Comparison of ENCODE assay signal across 30 cellular contexts in the genomic region with DNA sequence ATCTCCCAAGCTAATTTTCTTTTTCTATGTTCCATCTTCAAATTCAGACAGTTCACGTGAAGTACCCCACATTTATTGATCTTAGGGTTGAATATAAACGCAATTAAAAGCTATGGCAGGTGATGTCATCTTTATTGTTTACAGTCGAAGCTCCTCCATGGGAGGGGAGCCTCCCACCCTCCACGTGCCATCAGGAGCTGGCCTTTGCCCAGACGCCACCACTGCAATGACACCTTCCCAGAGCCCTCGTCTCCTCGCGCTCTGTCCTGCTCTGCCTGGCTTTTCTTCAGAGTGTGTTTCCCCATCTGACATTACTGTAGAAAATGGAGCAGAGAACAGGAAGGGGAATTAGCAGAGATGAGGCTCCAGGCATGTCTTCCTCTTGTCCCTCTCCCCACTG. TPM values are rescaled to one million over a fixed set of nuclear protein-coding genes. Genes with fewer than 3 reads are reported as not detected.
"Had no signal": no experiment of that assay in that cellular context is flagged by ENCODE, and none has a peak within 500 bp of the region (broad histone marks: within the 10 kb centered on the region; RNA-seq: fewer than 3 reads in every experiment).

No MANE protein-coding gene starts in this region.

- H3K36me3 ChIP-seq: adrenal gland, gastrocnemius medialis, WERI-Rb-1 had no signal

- H3K27ac ChIP-seq: adrenal gland, body of pancreas, esophagus muscularis mucosa, foreskin keratinocyte, gastrocnemius medialis, WERI-Rb-1 had no signal

- H3K27me3 ChIP-seq: adrenal gland, body of pancreas, esophagus muscularis mucosa, foreskin keratinocyte, gastrocnemius medialis had no signal

- DNase-seq: activated B cell treated with CpG ODN at 0.5 μM for 24 hours; activated CD4-positive, alpha-beta T cell treated with anti-CD3 and anti-CD28 coated beads for 48 hours; activated CD4-positive, alpha-beta T cell treated with anti-CD3 and anti-CD28 coated beads, Interleukin-2, amount 50 U/mL, for 1 hour; activated CD4-positive, alpha-beta T cell treated with anti-CD3 and anti-CD28 coated beads, Interleukin-2, amount 50 U/mL, for 48 hours; activated CD8-positive, alpha-beta memory T cell treated with anti-CD3 and anti-CD28 coated beads for 24 hours; activated CD8-positive, alpha-beta T cell treated with anti-CD3 and anti-CD28 coated beads for 36 hours; activated effector memory CD4-positive, alpha-beta T cell treated with Interleukin-2 at 50 U/mL for 16 hours; activated naive CD4-positive, alpha-beta T cell treated with anti-CD3 and anti-CD28 coated beads for 36 hours; activated naive CD8-positive, alpha-beta T cell treated with anti-CD3 and anti-CD28 coated beads for 36 hours; activated naive CD8-positive, alpha-beta T cell treated with anti-CD3 and anti-CD28 coated beads, Interleukin-2, amount 50 U/mL, for 24 hours; activated T-cell treated with anti-CD3 and anti-CD28 coated beads, Interleukin-2, amount 50 U/mL, for 4 hours; adrenal gland; amygdala; aorta; body of pancreas; caudate nucleus; cortex of kidney; dermis blood vessel endothelial cell; effector CD4-positive, alpha-beta T cell; effector memory CD8-positive, alpha-beta T cell; erythroblast; foreskin keratinocyte; gastrocnemius medialis; glutamatergic neuron; T-helper 1 cell; T-helper 17 cell; T1000; WERI-Rb-1 had no signal

- H3K4me3 ChIP-seq: adrenal gland, body of pancreas, esophagus muscularis mucosa, gastrocnemius medialis had no signal

- FAIRE-seq: colon had no signal

- H3K4me1 ChIP-seq: adrenal gland, esophagus muscularis mucosa, foreskin keratinocyte, gastrocnemius medialis had no signal

- H3K9me3 ChIP-seq: adrenal gland, body of pancreas, esophagus muscularis mucosa, gastrocnemius medialis had no signal

RNA-seq across cellular contexts. Expression of a gene that starts 54.8 kb away (rescaled TPM):
- polyA plus RNA-seq: foreskin keratinocyte had no signal
